ENCODE assay signal across 22 cellular contexts in the genomic region with DNA sequence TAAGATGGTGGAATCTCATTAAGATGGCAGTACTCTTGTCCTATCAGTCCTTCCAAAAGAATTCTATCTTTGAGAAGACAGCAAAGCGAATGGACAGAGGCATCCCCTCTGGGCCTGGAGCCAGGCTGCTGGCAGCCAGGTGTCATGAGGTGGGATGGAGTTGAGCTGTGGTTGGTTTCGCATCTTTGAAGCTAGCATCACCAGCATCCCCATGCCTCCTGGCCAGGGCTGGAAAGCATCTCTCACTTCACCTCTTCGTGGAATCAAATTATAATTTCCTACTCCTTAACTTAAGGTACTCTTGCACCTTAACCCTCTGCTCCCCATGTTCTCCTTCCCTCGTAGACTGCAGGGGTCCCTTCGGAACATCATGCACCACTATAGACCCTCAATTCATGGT.
"Had no signal": no experiment of that assay in that cellular context is flagged by ENCODE, and none has a peak within 500 bp of the region (broad histone marks: within the 10 kb centered on the region; RNA-seq: fewer than 3 reads in every experiment).

No MANE protein-coding gene starts in this region.

- H3K36me3 ChIP-seq: heart right ventricle, left ventricle myocardium inferior, ovary, prostate gland, right lobe of liver, tibial nerve had no signal

- H3K27me3 ChIP-seq: heart right ventricle, hepatocyte, ovary, right lobe of liver, tibial nerve had no signal

- ATAC-seq: mucosa of descending colon; naive thymus-derived CD4-positive, alpha-beta T cell; natural killer cell treated with Interleukin-12 subunit alpha and Interleukin-12 subunit beta and Interleukin-15 and Interleukin-18, amount 100 ng/mL, for 72 hours; right lobe of liver; stimulated activated memory B cell treated with anti-CD40 and anti-IgM and Interleukin-4, amounts not matched to agents 10 μg/mL and 1 μg/mL and 100 μg/mL, for 72 hours; stimulated activated naive CD8-positive, alpha-beta T cell treated with anti-CD3 and anti-CD28 coated beads, Interleukin-15, amount 100 ng/mL, for 72 hours had no signal

- H3K4me1 ChIP-seq: right lobe of liver, tibial nerve had no signal

- H3K4me1 Mint-ChIP-seq: stimulated activated memory B cell treated with anti-CD40 and anti-IgM and Interleukin-4, amounts not matched to agents 10 μg/mL and 1 μg/mL and 100 μg/mL, for 72 hours; stimulated activated naive CD8-positive, alpha-beta T cell treated with anti-CD3 and anti-CD28 coated beads, Interleukin-15, amount 100 ng/mL, for 72 hours had no signal

- DNase-seq: heart right ventricle; left ventricle myocardium inferior; mesendoderm; midbrain; mucosa of descending colon; naive thymus-derived CD4-positive, alpha-beta T cell; retina; right lobe of liver; stimulated activated CD4-positive, alpha-beta T cell treated with anti-CD3 and anti-CD28 coated beads, Interleukin-4, amount 100 ng/mL, for 4 hours; stimulated activated CD8-positive, alpha-beta memory T cell treated with anti-CD3 and anti-CD28 coated beads, Interleukin-4, amount 100 ng/mL, for 48 hours; stimulated activated naive CD4-positive, alpha-beta T cell treated with Interleukin-2 at 50 U/mL for 16 hours; stimulated activated naive CD8-positive, alpha-beta T cell treated with anti-CD3 and anti-CD28 coated beads, Interleukin-15, amount 100 ng/mL, for 72 hours; substantia nigra had no signal

- H3K9me3 Mint-ChIP-seq: naive thymus-derived CD4-positive, alpha-beta T cell; natural killer cell treated with Interleukin-12 subunit alpha and Interleukin-12 subunit beta and Interleukin-15 and Interleukin-18, amount 100 ng/mL, for 72 hours; stimulated activated memory B cell treated with anti-CD40 and anti-IgM and Interleukin-4, amounts not matched to agents 10 μg/mL and 1 μg/mL and 100 μg/mL, for 72 hours; stimulated activated naive CD8-positive, alpha-beta T cell treated with anti-CD3 and anti-CD28 coated beads, Interleukin-15, amount 100 ng/mL, for 72 hours had no signal

- H3K4me3 ChIP-seq: heart right ventricle, hepatocyte, left ventricle myocardium inferior, lung, mucosa of descending colon, ovary, prostate gland, right lobe of liver, skin epidermis, tibial nerve had no signal

- H3K36me3 Mint-ChIP-seq: naive thymus-derived CD4-positive, alpha-beta T cell; natural killer cell treated with Interleukin-12 subunit alpha and Interleukin-12 subunit beta and Interleukin-15 and Interleukin-18, amount 100 ng/mL, for 72 hours; stimulated activated memory B cell treated with anti-CD40 and anti-IgM and Interleukin-4, amounts not matched to agents 10 μg/mL and 1 μg/mL and 100 μg/mL, for 72 hours had no signal

- H3K27ac Mint-ChIP-seq: naive thymus-derived CD4-positive, alpha-beta T cell; natural killer cell treated with Interleukin-12 subunit alpha and Interleukin-12 subunit beta and Interleukin-15 and Interleukin-18, amount 100 ng/mL, for 72 hours; stimulated activated memory B cell treated with anti-CD40 and anti-IgM and Interleukin-4, amounts not matched to agents 10 μg/mL and 1 μg/mL and 100 μg/mL, for 72 hours; stimulated activated naive CD8-positive, alpha-beta T cell treated with anti-CD3 and anti-CD28 coated beads, Interleukin-15, amount 100 ng/mL, for 72 hours; type B pancreatic cell had no signal

- H3K27ac ChIP-seq: heart right ventricle, hepatocyte, left ventricle myocardium inferior, ovary, prostate gland, right lobe of liver, skin epidermis, tibial nerve had no signal

- H3K4me3 Mint-ChIP-seq: naive thymus-derived CD4-positive, alpha-beta T cell; natural killer cell treated with Interleukin-12 subunit alpha and Interleukin-12 subunit beta and Interleukin-15 and Interleukin-18, amount 100 ng/mL, for 72 hours; stimulated activated memory B cell treated with anti-CD40 and anti-IgM and Interleukin-4, amounts not matched to agents 10 μg/mL and 1 μg/mL and 100 μg/mL, for 72 hours; stimulated activated naive CD8-positive, alpha-beta T cell treated with anti-CD3 and anti-CD28 coated beads, Interleukin-15, amount 100 ng/mL, for 72 hours; type B pancreatic cell had no signal

- H3K9me3 ChIP-seq: mucosa of descending colon, ovary, prostate gland, right lobe of liver had no signal
